27 cellular contexts compared by ENCODE assay signal in genomic region chr4:35052546-35052945, GRCh38.
"Had no signal": no experiment of that assay in that cellular context is flagged by ENCODE, and none has a peak within 500 bp of the region (broad histone marks: within the 10 kb centered on the region; RNA-seq: fewer than 3 reads in every experiment).

No MANE protein-coding gene starts in this region.

- ATAC-seq: activated CD4-positive, alpha-beta T cell treated with anti-CD3 and anti-CD28 coated beads for 36 hours; activated naive CD4-positive, alpha-beta T cell treated with anti-CD3 and anti-CD28 coated beads, Interleukin-2, amount 50 U/mL, for 72 hours; activated T-cell treated with anti-CD3 and anti-CD28 coated beads, Interleukin-2, amount 50 U/mL, for 4 hours; esophagus mucosa; gastrocnemius medialis; heart right ventricle had no signal

- H3K4me3 ChIP-seq: ascending aorta, breast epithelium, cardiac muscle cell, colonic mucosa, gastrocnemius medialis, heart right ventricle had no signal

- H3K4me1 ChIP-seq: ascending aorta, breast epithelium, colonic mucosa, gastrocnemius medialis, heart right ventricle had no signal

- H3K36me3 Mint-ChIP-seq: activated naive CD4-positive, alpha-beta T cell treated with anti-CD3 and anti-CD28 coated beads, Interleukin-2, amount 10 ng/mL, durations not matched to agents 7 days and 5 days; activated naive CD4-positive, alpha-beta T cell treated with anti-CD3 and anti-CD28 coated beads, Interleukin-2, amount 50 U/mL, for 72 hours; activated naive CD8-positive, alpha-beta T cell treated with anti-CD3 and anti-CD28 coated beads, Interleukin-2, amount 10 ng/mL, durations not matched to agents 7 days and 5 days; brain had no signal

- H3K27ac Mint-ChIP-seq: activated CD4-positive, alpha-beta memory T cell treated with anti-CD3 and anti-CD28 coated beads, Interleukin-2, amount 10 ng/mL, durations not matched to agents 7 days and 5 days; activated CD4-positive, alpha-beta T cell treated with anti-CD3 and anti-CD28 coated beads for 36 hours; activated CD4-positive, alpha-beta T cell treated with anti-CD3 and anti-CD28 coated beads, Interleukin-2, amount 10 ng/mL, durations not matched to agents 24 days and 14 days; activated naive CD4-positive, alpha-beta T cell treated with anti-CD3 and anti-CD28 coated beads, Interleukin-2, amount 10 ng/mL, durations not matched to agents 7 days and 5 days; activated naive CD4-positive, alpha-beta T cell treated with anti-CD3 and anti-CD28 coated beads, Interleukin-2, amount 50 U/mL, for 72 hours; activated naive CD8-positive, alpha-beta T cell treated with anti-CD3 and anti-CD28 coated beads, Interleukin-2, amount 10 ng/mL, durations not matched to agents 7 days and 5 days; activated T-helper 2 cell treated with anti-CD3 and anti-CD28 coated beads, Interferon-gamma antibody, Interleukin-2, Interleukin-4, amounts not matched to agents 10 μg/mL and 5 μg/mL and 100 μg/mL, durations not matched to agents 14 hours and 24 hours and 36 hours; brain had no signal

- H3K4me1 Mint-ChIP-seq: activated CD4-positive, alpha-beta memory T cell treated with anti-CD3 and anti-CD28 coated beads, Interleukin-2, amount 10 ng/mL, durations not matched to agents 7 days and 5 days; activated CD4-positive, alpha-beta T cell treated with anti-CD3 and anti-CD28 coated beads for 36 hours; activated CD4-positive, alpha-beta T cell treated with anti-CD3 and anti-CD28 coated beads, Interleukin-2, amount 10 ng/mL, durations not matched to agents 24 days and 14 days; activated naive CD4-positive, alpha-beta T cell treated with anti-CD3 and anti-CD28 coated beads, Interleukin-2, amount 10 ng/mL, durations not matched to agents 7 days and 5 days; activated naive CD8-positive, alpha-beta T cell treated with anti-CD3 and anti-CD28 coated beads, Interleukin-2, amount 10 ng/mL, durations not matched to agents 7 days and 5 days; brain had no signal

- H3K9me3 Mint-ChIP-seq: activated CD4-positive, alpha-beta T cell treated with anti-CD3 and anti-CD28 coated beads, Interleukin-2, amount 10 ng/mL, durations not matched to agents 24 days and 14 days; activated naive CD8-positive, alpha-beta T cell treated with anti-CD3 and anti-CD28 coated beads, Interleukin-2, amount 10 ng/mL, durations not matched to agents 7 days and 5 days; activated T-cell treated with anti-CD3 and anti-CD28 coated beads, Interleukin-2, amount 50 U/mL, for 4 hours; brain had no signal

- H3K4me3 Mint-ChIP-seq: activated CD4-positive, alpha-beta memory T cell treated with anti-CD3 and anti-CD28 coated beads, Interleukin-2, amount 10 ng/mL, durations not matched to agents 7 days and 5 days; activated CD4-positive, alpha-beta T cell treated with anti-CD3 and anti-CD28 coated beads for 36 hours; activated CD4-positive, alpha-beta T cell treated with anti-CD3 and anti-CD28 coated beads, Interleukin-2, amount 10 ng/mL, durations not matched to agents 24 days and 14 days; activated naive CD4-positive, alpha-beta T cell treated with anti-CD3 and anti-CD28 coated beads, Interleukin-2, amount 10 ng/mL, durations not matched to agents 7 days and 5 days; activated naive CD8-positive, alpha-beta T cell treated with anti-CD3 and anti-CD28 coated beads, Interleukin-2, amount 10 ng/mL, durations not matched to agents 7 days and 5 days; activated T-cell treated with anti-CD3 and anti-CD28 coated beads, Interleukin-2, amount 50 U/mL, for 4 hours; brain had no signal

- H3K27me3 ChIP-seq: ascending aorta, breast epithelium, cardiac muscle cell, colonic mucosa, gastrocnemius medialis, heart right ventricle had no signal

- H3K27me3 Mint-ChIP-seq: activated CD4-positive, alpha-beta memory T cell treated with anti-CD3 and anti-CD28 coated beads, Interleukin-2, amount 10 ng/mL, durations not matched to agents 7 days and 5 days; activated CD4-positive, alpha-beta T cell treated with anti-CD3 and anti-CD28 coated beads for 36 hours; activated CD4-positive, alpha-beta T cell treated with anti-CD3 and anti-CD28 coated beads, Interleukin-2, amount 10 ng/mL, durations not matched to agents 24 days and 14 days; activated naive CD4-positive, alpha-beta T cell treated with anti-CD3 and anti-CD28 coated beads, Interleukin-2, amount 10 ng/mL, durations not matched to agents 7 days and 5 days; activated naive CD8-positive, alpha-beta T cell treated with anti-CD3 and anti-CD28 coated beads, Interleukin-2, amount 10 ng/mL, durations not matched to agents 7 days and 5 days had no signal

- H3K36me3 ChIP-seq: ascending aorta, breast epithelium, cardiac muscle cell, colonic mucosa, gastrocnemius medialis, heart right ventricle had no signal

- H3K27ac ChIP-seq: ascending aorta, breast epithelium, cardiac muscle cell, colonic mucosa, epithelial cell of prostate, gastrocnemius medialis, heart right ventricle had no signal

- DNase-seq: activated CD4-positive, alpha-beta memory T cell treated with anti-CD3 and anti-CD28 coated beads, Interleukin-2, amount 10 ng/mL, durations not matched to agents 7 days and 5 days; activated CD4-positive, alpha-beta T cell treated with anti-CD3 and anti-CD28 coated beads for 36 hours; activated CD4-positive, alpha-beta T cell treated with anti-CD3 and anti-CD28 coated beads, Interleukin-2, amount 10 ng/mL, durations not matched to agents 24 days and 14 days; activated CD4-positive, alpha-beta T cell treated with anti-CD3 and anti-CD28 coated beads, Interleukin-2, amount 50 U/mL, for 4 hours; activated CD4-positive, CD25-positive, alpha-beta regulatory T cell; activated CD4-positive, CD25-positive, alpha-beta regulatory T cell treated with anti-CD3 and anti-CD28 coated beads, Interleukin-2, amount 50 U/mL, for 72 hours; activated CD8-positive, alpha-beta memory T cell treated with anti-CD3 and anti-CD28 coated beads for 24 hours; activated effector memory CD4-positive, alpha-beta T cell treated with anti-CD3 and anti-CD28 coated beads, Interleukin-2, amount 50 U/mL, for 16 hours; activated naive CD4-positive, alpha-beta T cell treated with anti-CD3 and anti-CD28 coated beads, Interleukin-2, amount 10 ng/mL, durations not matched to agents 7 days and 5 days; activated naive CD8-positive, alpha-beta T cell treated with anti-CD3 and anti-CD28 coated beads, Interleukin-2, amount 10 ng/mL, durations not matched to agents 7 days and 5 days; activated T-cell treated with anti-CD3 and anti-CD28 coated beads, Interleukin-2, amount 50 U/mL, for 4 hours; central memory CD4-positive, alpha-beta T cell; cerebellar nuclear complex; colonic mucosa; effector CD8-positive, alpha-beta T cell; foreskin fibroblast; gastrocnemius medialis; heart right ventricle; T-helper 2 cell had no signal
